Comparison of ENCODE assay signal across 10 cellular contexts in the genomic region with DNA sequence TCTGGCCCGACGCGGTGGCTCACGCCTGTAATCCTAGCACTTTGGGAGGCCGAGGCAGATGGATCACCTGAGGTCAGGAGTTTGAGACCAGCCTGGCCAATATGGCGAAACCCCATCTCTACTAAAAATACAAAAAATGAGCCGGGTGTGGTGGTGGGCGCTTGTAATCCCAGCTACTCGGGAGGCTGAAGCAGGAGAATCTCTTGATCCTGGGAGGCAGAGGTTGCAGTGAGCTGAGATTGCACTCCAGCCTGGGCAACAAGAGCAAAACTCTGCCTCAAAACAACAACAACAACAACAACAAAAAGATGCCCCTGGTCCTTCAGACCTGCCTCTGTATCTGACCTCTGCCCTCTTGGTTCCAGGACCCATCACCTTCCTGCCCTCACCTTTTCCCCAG. TPM values are rescaled to one million over a fixed set of nuclear protein-coding genes. Genes with fewer than 3 reads are reported as not detected.
DNase-seq lines count a peak whose midpoint lies in the region; ATAC-seq and TF ChIP-seq lines count a peak whose summit lies in the region.
"Not testable (repeated sequence)": the region's sequence is repeated elsewhere in the genome, so short reads cannot be mapped to it uniquely, and the experiment has no call there.
"Had no signal": no experiment of that assay in that cellular context is flagged by ENCODE, and none has a peak within 500 bp of the region (broad histone marks: within the 10 kb centered on the region; RNA-seq: fewer than 3 reads in every experiment).

No MANE protein-coding gene starts in this region.

- H3K9ac ChIP-seq in KMS-11, result not testable (repeated sequence)
- H3K9ac ChIP-seq in neuronal stem cell (ENCODE audit: low read depth, low read length, poor library complexity), result peak overlapping the region; percentile 50

- peak overlapping the region; percentile 82 for H3K4me3 Mint-ChIP-seq in CD8-positive, alpha-beta T cell
- H3K4me3 Mint-ChIP-seq in activated naive CD8-positive, alpha-beta T cell treated with anti-CD3 and anti-CD28 coated beads, Interleukin-2, amount 50 U/mL, for 24 hours, result peak overlapping the region; percentile 82
- peak overlapping the region; percentile 89 for H3K4me3 Mint-ChIP-seq in endothelial cell (ENCODE audit: unreplicated experiment)

- H3K4me3 ChIP-seq in CD8-positive, alpha-beta T cell (ENCODE audit: low read depth, low read length); KMS-11 (IDR thresholded peaks at IDR 0.05; ENCODE audit: insufficient read depth, low read depth, low read length): not testable (repeated sequence)
- H3K4me3 ChIP-seq in WERI-Rb-1 (ENCODE audit: low read depth, low read length), result peak overlapping the region; percentile 89
- H3K4me3 ChIP-seq in iPS-18c (ENCODE audit: insufficient read depth, low read depth, low read length), result peak overlapping the region; percentile 98; the same call in 1 of the 2 replicates
- peak overlapping the region in 1 of 2 donors; percentile 99 for H3K4me3 ChIP-seq in neuronal stem cell (ENCODE audit: low read length in 2 of 2)
- H3K4me3 ChIP-seq in tibial artery, result peak overlapping the region; percentile 85 to 93

- not testable (repeated sequence) for DNase-seq in CD8-positive, alpha-beta T cell; activated naive CD8-positive, alpha-beta T cell treated with anti-CD3 and anti-CD28 coated beads, Interleukin-2, amount 50 U/mL, for 24 hours; endothelial cell (ENCODE audit: low spot score); neuronal stem cell (ENCODE audit: low spot score); tibial artery
- peak; percentile 42 for DNase-seq in WERI-Rb-1

- H3K18ac ChIP-seq in neuronal stem cell (ENCODE audit: low read length), result not testable (repeated sequence)

- H2BK15ac ChIP-seq in neuronal stem cell (ENCODE audit: low read length), result not testable (repeated sequence)

- peak overlapping the region; percentile 91 for H3K27ac Mint-ChIP-seq in CD8-positive, alpha-beta T cell
- peak overlapping the region; percentile 71 for H3K27ac Mint-ChIP-seq in activated naive CD8-positive, alpha-beta T cell treated with anti-CD3 and anti-CD28 coated beads, Interleukin-2, amount 50 U/mL, for 24 hours
- H3K27ac Mint-ChIP-seq in endothelial cell (ENCODE audit: unreplicated experiment), result peak overlapping the region; percentile 53

- peaks cover 11% of the 10 kb centered on the region for H3K36me3 ChIP-seq in CD8-positive, alpha-beta T cell (ENCODE audit: insufficient read depth, low read length)
- H3K36me3 ChIP-seq in KMS-11 (ENCODE audit: insufficient read depth), result not testable (repeated sequence)
- peaks cover 59% of the 10 kb centered on the region for H3K36me3 ChIP-seq in WERI-Rb-1
- H3K36me3 ChIP-seq in neuronal stem cell (replicated peaks in 1 of 2; ENCODE audit: control insufficient read depth in 2 of 2, insufficient read depth in 2 of 2, low read length in 2 of 2), result peaks cover 24 to 53% of the 10 kb centered on the region in 2 donors
- peaks cover 31 to 47% (median 33%) of the 10 kb centered on the region in 3 donors for H3K36me3 ChIP-seq in tibial artery

- peaks cover 13% of the 10 kb centered on the region for H3K4me1 ChIP-seq in CD8-positive, alpha-beta T cell (ENCODE audit: insufficient read depth, low read length)
- H3K4me1 ChIP-seq in KMS-11 (ENCODE audit: low read depth, poor library complexity, severe bottlenecking); neuronal stem cell (ENCODE audit: control insufficient read depth in 2 of 2, insufficient read depth in 1 of 2, low read depth in 1 of 2, low read length in 2 of 2): not testable (repeated sequence)
- H3K4me1 ChIP-seq in tibial artery, result peaks cover 0 to 46% (median 34%) of the 10 kb centered on the region in 4 donors

- not testable (repeated sequence) for ATAC-seq in CD8-positive, alpha-beta T cell; activated naive CD8-positive, alpha-beta T cell treated with anti-CD3 and anti-CD28 coated beads, Interleukin-2, amount 50 U/mL, for 24 hours

- no CpG with 5 or more reads among the region's 9 CpGs for WGBS in neuronal stem cell (ENCODE audit: extremely low coverage in 2 of 2, insufficient read length in 2 of 2, insufficient replicate concordance in 1 of 2), 2 donors

- H3K9me3 ChIP-seq in CD8-positive, alpha-beta T cell (ENCODE audit: low read length); WERI-Rb-1 (ENCODE audit: severe bottlenecking); iPS-18c (ENCODE audit: control insufficient read depth, insufficient read depth, low read length); neuronal stem cell (replicated peaks in 1 of 2; ENCODE audit: control insufficient read depth in 2 of 2, insufficient read depth in 1 of 2, low read depth in 1 of 2, low read length in 2 of 2); tibial artery: not testable (repeated sequence)

- not testable (repeated sequence) for H3K27me3 ChIP-seq in CD8-positive, alpha-beta T cell (ENCODE audit: insufficient read depth, low read length); KMS-11 (ENCODE audit: insufficient read depth, low read depth); WERI-Rb-1 (ENCODE audit: insufficient read depth, low read depth, severe bottlenecking); neuronal stem cell (ENCODE audit: control insufficient read depth in 3 of 3, insufficient read depth in 3 of 3, low read depth in 1 of 3, low read length in 3 of 3); tibial artery

- H3K36me3 Mint-ChIP-seq in CD8-positive, alpha-beta T cell, result peaks cover 44% of the 10 kb centered on the region
- H3K36me3 Mint-ChIP-seq in activated naive CD8-positive, alpha-beta T cell treated with anti-CD3 and anti-CD28 coated beads, Interleukin-2, amount 50 U/mL, for 24 hours (ENCODE audit: low read depth), result peaks cover 38% of the 10 kb centered on the region
- H3K36me3 Mint-ChIP-seq in endothelial cell (ENCODE audit: low read depth, unreplicated experiment), result peaks cover 26% of the 10 kb centered on the region

- H3K23ac ChIP-seq in neuronal stem cell (ENCODE audit: low read depth, low read length, poor library complexity), result not testable (repeated sequence)

- CTCF ChIA-PET in CD8-positive, alpha-beta T cell (lab: Charles Lee), result interaction anchor here (1.1 to 3.9 kb wide), 3 partner anchors 10 to 140 kb away, joined by 3 to 26 read pairs (median 7); no protein-coding TSS in a partner anchor

- H3K4me1 Mint-ChIP-seq in CD8-positive, alpha-beta T cell (ENCODE audit: low read depth), result peaks cover 29% of the 10 kb centered on the region
- peaks cover 39% of the 10 kb centered on the region for H3K4me1 Mint-ChIP-seq in activated naive CD8-positive, alpha-beta T cell treated with anti-CD3 and anti-CD28 coated beads, Interleukin-2, amount 50 U/mL, for 24 hours
- peaks cover 11% of the 10 kb centered on the region for H3K4me1 Mint-ChIP-seq in endothelial cell (ENCODE audit: unreplicated experiment)

- not testable (repeated sequence) for TF ChIP-seq CTCF in CD8-positive, alpha-beta T cell (IDR thresholded peaks at IDR 0.05); KMS-11 (conservative IDR thresholded peaks at IDR 0.05; ENCODE audit: low read depth, low read length); WERI-Rb-1 (IDR thresholded peaks at IDR 0.05; ENCODE audit: low read depth, low read length); endothelial cell (IDR thresholded peaks at IDR 0.05; ENCODE audit: unreplicated experiment); tibial artery (IDR thresholded peaks at IDR 0.05)

- H3K9me3 Mint-ChIP-seq in CD8-positive, alpha-beta T cell; activated naive CD8-positive, alpha-beta T cell treated with anti-CD3 and anti-CD28 coated beads, Interleukin-2, amount 50 U/mL, for 24 hours; endothelial cell (ENCODE audit: unreplicated experiment): not testable (repeated sequence)

- not testable (repeated sequence) for H2AFZ ChIP-seq in KMS-11 (ENCODE audit: low read depth); neuronal stem cell (ENCODE audit: low read length)

- H2AK5ac ChIP-seq in neuronal stem cell (ENCODE audit: low read depth, low read length), result not testable (repeated sequence)

- H3K4me2 ChIP-seq in KMS-11 (peak overlapping the region; percentile 51; the same call in 1 of the 2 replicates), neuronal stem cell (ENCODE audit: insufficient read depth, low read length, poor library complexity, severe bottlenecking) (peak overlapping the region; percentile 71)

- not testable (repeated sequence) for H3K79me2 ChIP-seq in KMS-11 (ENCODE audit: insufficient read depth, low read depth)

- H3K27ac ChIP-seq in CD8-positive, alpha-beta T cell (ENCODE audit: low read depth, low read length); KMS-11; neuronal stem cell (replicated peaks; ENCODE audit: low read length): not testable (repeated sequence)
- H3K27ac ChIP-seq in WERI-Rb-1 (peak overlapping the region; percentile 90), tibial artery (peak overlapping the region; percentile 91 to 96)

- H2BK5ac ChIP-seq in neuronal stem cell (ENCODE audit: low read length), result not testable (repeated sequence)

- H4K91ac ChIP-seq in neuronal stem cell (ENCODE audit: low read depth, low read length, poor library complexity), result not testable (repeated sequence)

- H4K8ac ChIP-seq in neuronal stem cell (ENCODE audit: low read depth, low read length), result not testable (repeated sequence)

- not testable (repeated sequence) for H3K4ac ChIP-seq in neuronal stem cell (ENCODE audit: low read length)

- H3K27me3 Mint-ChIP-seq in CD8-positive, alpha-beta T cell (ENCODE audit: low read depth); activated naive CD8-positive, alpha-beta T cell treated with anti-CD3 and anti-CD28 coated beads, Interleukin-2, amount 50 U/mL, for 24 hours; endothelial cell (ENCODE audit: unreplicated experiment): not testable (repeated sequence)

- H2BK12ac ChIP-seq in neuronal stem cell (ENCODE audit: low read length), result not testable (repeated sequence)

- not testable (repeated sequence) for H4K20me1 ChIP-seq in KMS-11 (ENCODE audit: insufficient read depth)

- POLR2A ChIA-PET in CD8-positive, alpha-beta T cell (lab: Charles Lee), result interaction anchor here (1.4 to 1.6 kb wide), 2 partner anchors 10 to 65 kb away, joined by 4 to 6 read pairs; a partner anchor contains a TSS

- not testable (repeated sequence) for H3K14ac ChIP-seq in neuronal stem cell (ENCODE audit: low read length)

- intact Hi-C loops in CD8-positive, alpha-beta T cell (cut with DNase I, micrococcal nuclease); tibial artery (cut with DNase I; ENCODE audit: low total_unique reads): not testable (repeated sequence)

- H2BK120ac ChIP-seq in neuronal stem cell (ENCODE audit: low read depth, low read length), result not testable (repeated sequence)

- H3K79me1 ChIP-seq in neuronal stem cell (ENCODE audit: low read depth, low read length), result peaks cover 11% of the 10 kb centered on the region

RNA-seq across cellular contexts. Expression of a gene that starts 1.4 kb away (rescaled TPM):
- 10 to 100 TPM; 13.2 to 14.4 TPM for total RNA-seq in CD8-positive, alpha-beta T cell
- total RNA-seq in endothelial cell (ENCODE audit: unreplicated experiment), result 20.8 TPM
- polyA plus RNA-seq in neuronal stem cell (2013, experiment 1 of 2), result 34.0 TPM
- polyA plus RNA-seq in neuronal stem cell (2013, experiment 2 of 2), result 31.8 TPM

RNA-seq across cellular contexts. Expression of a gene that starts 9.9 kb away (rescaled TPM):
- 10 to 100 TPM; 86.3 to 90.8 TPM for total RNA-seq in CD8-positive, alpha-beta T cell
- 44.7 TPM for total RNA-seq in endothelial cell (ENCODE audit: unreplicated experiment)
- polyA plus RNA-seq in neuronal stem cell (2013, experiment 1 of 2), result 115 TPM
- 115 TPM for polyA plus RNA-seq in neuronal stem cell (2013, experiment 2 of 2)

RNA-seq across cellular contexts. Expression of a gene that starts 13.8 kb away (rescaled TPM):
- not detected for total RNA-seq in CD8-positive, alpha-beta T cell
- total RNA-seq in endothelial cell (ENCODE audit: unreplicated experiment), result 0.69 TPM
- 0.03 TPM for polyA plus RNA-seq in neuronal stem cell (2013, experiment 1 of 2)
- 0.03 TPM for polyA plus RNA-seq in neuronal stem cell (2013, experiment 2 of 2)
- total RNA-seq: glomerular endothelial cell, posterior vena cava had no signal

RNA-seq across cellular contexts. Expression of a gene that starts 17.2 kb away (rescaled TPM):
- 100 to 1,000 TPM; 618 to 650 TPM for total RNA-seq in CD8-positive, alpha-beta T cell
- total RNA-seq in endothelial cell (ENCODE audit: unreplicated experiment), result 963 TPM
- polyA plus RNA-seq in neuronal stem cell (2013, experiment 1 of 2), result 336 TPM
- 330 TPM for polyA plus RNA-seq in neuronal stem cell (2013, experiment 2 of 2)

RNA-seq across cellular contexts. Expression of a gene that starts 22.1 kb away (rescaled TPM):
- 10 to 100 TPM; 17.4 to 17.5 TPM for total RNA-seq in CD8-positive, alpha-beta T cell
- total RNA-seq in endothelial cell (ENCODE audit: unreplicated experiment), result 45.8 TPM
- 35.0 TPM for polyA plus RNA-seq in neuronal stem cell (2013, experiment 1 of 2)
- 35.6 TPM for polyA plus RNA-seq in neuronal stem cell (2013, experiment 2 of 2)
